ENCODE assay signal across 8 cellular contexts in genomic region chr19:13172335-13173128, GRCh38. TPM values are rescaled to one million over a fixed set of nuclear protein-coding genes. Genes with fewer than 3 reads are reported as not detected.
DNase-seq lines count a peak whose midpoint lies in the region; ATAC-seq, FAIRE-seq and TF ChIP-seq lines count a peak whose summit lies in the region.

No MANE protein-coding gene starts in this region.

- TF ChIP-seq CTCF in OCI-LY7 (conservative IDR thresholded peaks at IDR 0.05; ENCODE audit: low read length), result no peak
- no peak for TF ChIP-seq CTCF in fibroblast of lung (conservative IDR thresholded peaks at IDR 0.05 in 1 of 2, IDR thresholded peaks at IDR 0.05 in 1 of 2; ENCODE audit: low read depth in 1 of 2, low read length in 2 of 2)
- no peak for TF ChIP-seq CTCF in omental fat pad (IDR thresholded peaks at IDR 0.05)

- H3K27me3 ChIP-seq in fibroblast of lung (ENCODE audit: control insufficient read depth, insufficient read depth, low read length) (no peaks in the 10 kb centered on the region), H7 (ENCODE audit: control insufficient read depth, insufficient read depth, low read length) (no peaks in the 10 kb centered on the region)

- H3K9me3 ChIP-seq in OCI-LY7 (ENCODE audit: low read length) (no peaks in the 10 kb centered on the region), fibroblast of lung (ENCODE audit: control insufficient read depth, insufficient read depth, low read depth, low read length) (no peaks in the 10 kb centered on the region)

- H3K79me2 ChIP-seq in OCI-LY7 (ENCODE audit: insufficient read depth, low read depth, low read length) (peaks cover 6% of the 10 kb centered on the region; the same call in 1 of the 2 replicates), fibroblast of lung (ENCODE audit: control insufficient read depth, insufficient read depth, low read length) (no peaks in the 10 kb centered on the region)

- DNase-seq in GM19239 (ENCODE audit: insufficient read length, low spot score), result no peak
- no peak for DNase-seq in OCI-LY7 (ENCODE audit: low spot score)
- DNase-seq in activated T-cell treated with anti-CD3 and anti-CD28 coated beads, Interleukin-2, amount 50 U/mL, for 4 hours, result peak; percentile 82
- peak; percentile 85 to 87 for DNase-seq in fibroblast of lung (ENCODE audit: low read depth in 2 of 2)
- peak; percentile 90 for DNase-seq in omental fat pad (ENCODE audit: low spot score)
- DNase-seq in H7, result no peak

- peak overlapping the region; percentile 39 for H3K4me2 ChIP-seq in OCI-LY7 (ENCODE audit: low read length)
- H3K4me2 ChIP-seq in fibroblast of lung (ENCODE audit: extremely low read depth, insufficient read depth, low read length), result peak overlapping the region; percentile 58

- peaks cover 66% of the 10 kb centered on the region for H3K4me1 Mint-ChIP-seq in activated T-cell treated with anti-CD3 and anti-CD28 coated beads, Interleukin-2, amount 50 U/mL, for 4 hours (ENCODE audit: low read depth)

- H3K4me3 ChIP-seq in OCI-LY7 (ENCODE audit: low read depth, low read length, poor library complexity, severe bottlenecking) (peak overlapping the region; percentile 15), fibroblast of lung (replicated peaks in 1 of 4; ENCODE audit: control extremely low read depth in 1 of 4, insufficient read depth in 1 of 4, low read depth in 3 of 4, low read length in 4 of 4) (no peak overlapping the region), urinary bladder (ENCODE audit: low read depth, low read length) (no peak overlapping the region), H7 (ENCODE audit: insufficient read depth, low read depth, low read length) (no peak overlapping the region)

- peak overlapping the region; percentile 3; the same call in 1 of the 2 replicates for H2AFZ ChIP-seq in OCI-LY7 (ENCODE audit: low read length)
- peak overlapping the region; percentile 57 for H2AFZ ChIP-seq in fibroblast of lung (ENCODE audit: low read length)

- H3K27ac ChIP-seq in OCI-LY7 (ENCODE audit: low read depth, low read length, poor library complexity, severe bottlenecking) (peak overlapping the region; percentile 2), fibroblast of lung (ENCODE audit: insufficient read depth, low read length) (peak overlapping the region; percentile 75), urinary bladder (ENCODE audit: low read depth) (peak overlapping the region; percentile 70)

- CTCF ChIA-PET in OCI-LY7 (lab: Charles Lee; ENCODE audit: unreplicated experiment), result no interaction called here

- peak; percentile 49 for FAIRE-seq in GM19239 (lab: Jason Lieb, UNC)

- no peaks in the 10 kb centered on the region for H3K27me3 Mint-ChIP-seq in activated T-cell treated with anti-CD3 and anti-CD28 coated beads, Interleukin-2, amount 50 U/mL, for 4 hours (ENCODE audit: low read depth)

- intact Hi-C loops in OCI-LY7 (cut with micrococcal nuclease; ENCODE audit: unreplicated experiment), result no loop called here

- POLR2A ChIA-PET in OCI-LY7 (lab: Charles Lee), result no interaction called here

- no peaks in the 10 kb centered on the region for H3K9me3 Mint-ChIP-seq in activated T-cell treated with anti-CD3 and anti-CD28 coated beads, Interleukin-2, amount 50 U/mL, for 4 hours

- H4K20me1 ChIP-seq in OCI-LY7 (ENCODE audit: insufficient read depth, low read length) (no peaks in the 10 kb centered on the region), fibroblast of lung (ENCODE audit: control insufficient read depth, extremely low read depth, insufficient read depth, low read length) (no peaks in the 10 kb centered on the region)

- peaks cover 2% of the 10 kb centered on the region for H3K36me3 Mint-ChIP-seq in activated T-cell treated with anti-CD3 and anti-CD28 coated beads, Interleukin-2, amount 50 U/mL, for 4 hours (ENCODE audit: insufficient read depth)

- H3K36me3 ChIP-seq in OCI-LY7 (ENCODE audit: insufficient read depth, low read length) (no peaks in the 10 kb centered on the region), fibroblast of lung (ENCODE audit: control insufficient read depth, insufficient read depth, low read length) (no peaks in the 10 kb centered on the region), urinary bladder (ENCODE audit: insufficient read depth) (no peaks in the 10 kb centered on the region), H7 (replicated peaks; ENCODE audit: control insufficient read depth, insufficient read depth, low read length) (peaks cover 1% of the 10 kb centered on the region)

- H3K9me2 ChIP-seq in OCI-LY7 (ENCODE audit: insufficient read depth, low read length), result no peaks in the 10 kb centered on the region

- WGBS in urinary bladder, result 31% methylated on average over 19 of the region's 19 CpGs

- H3K4me3 Mint-ChIP-seq in activated T-cell treated with anti-CD3 and anti-CD28 coated beads, Interleukin-2, amount 50 U/mL, for 4 hours, result peak overlapping the region; percentile 82

- BruUV-seq in OCI-LY7 (replicated peaks; lab: Mats Ljungman, UMichigan), result no TSS peak

- ATAC-seq in activated T-cell treated with anti-CD3 and anti-CD28 coated beads, Interleukin-2, amount 50 U/mL, for 4 hours, result peak; percentile 36 to 39
- no peak for ATAC-seq in omental fat pad (ENCODE audit: low FRiP score)
- no peak for ATAC-seq in HG02678 (IDR thresholded peaks at IDR 0.05; ENCODE audit: unreplicated experiment)

- H3K4me1 ChIP-seq in OCI-LY7 (ENCODE audit: insufficient read depth, low read length, poor library complexity, severe bottlenecking), result peaks cover 52% of the 10 kb centered on the region
- peaks cover 26% of the 10 kb centered on the region for H3K4me1 ChIP-seq in fibroblast of lung (ENCODE audit: control insufficient read depth, extremely low read depth, insufficient read depth, low read length)
- H3K4me1 ChIP-seq in urinary bladder (ENCODE audit: insufficient read depth), result peaks cover 4% of the 10 kb centered on the region

- no peak overlapping the region for H3K9ac ChIP-seq in fibroblast of lung (ENCODE audit: insufficient read depth, low read length)

RNA-seq across cellular contexts. Expression of gene IER2, which starts 22.3 kb away (rescaled TPM):
- 61.6 and 64.3 TPM in 2 replicates for total RNA-seq in OCI-LY7 (2014; rRNA removed; shearing (Covaris generic))
- 79.5 and 89.0 TPM in 2 replicates for total RNA-seq in OCI-LY7 (2022)
- 100 to 1,000 TPM in 2 of 3 donors, 10 to 100 TPM in 1; 99.4 to 113 (median 110) TPM for total RNA-seq in activated T-cell treated with anti-CD3 and anti-CD28 coated beads, Interleukin-2, amount 50 U/mL, for 4 hours
- 21.1 and 26.4 TPM in 2 replicates for total RNA-seq in fibroblast of lung
- polyA plus RNA-seq in fibroblast of lung, result 16.5 and 99.6 TPM in 2 replicates
- 30.8 and 154 TPM in 2 replicates for polyA plus RNA-seq in fibroblast of lung (2012)
- 9.2 and 22.2 TPM in 2 replicates for polyA minus RNA-seq in fibroblast of lung (ENCODE audit: low replicate concordance)
- total RNA-seq in omental fat pad, result 100 to 1,000 TPM; 110 to 253 (median 210) TPM
- total RNA-seq in urinary bladder, result 17.0 TPM
- polyA plus RNA-seq in urinary bladder, result 268 TPM
- 34.5 and 56.4 TPM in 2 replicates for total RNA-seq in H7 (2014; rRNA removed; shearing (Covaris generic))

RNA-seq across cellular contexts. Expression of gene STX10, which starts 22.4 kb away (rescaled TPM):
- total RNA-seq in OCI-LY7 (2014; rRNA removed; shearing (Covaris generic)), result 67.8 and 91.7 TPM in 2 replicates
- 41.6 and 45.4 TPM in 2 replicates for total RNA-seq in OCI-LY7 (2022)
- 10 to 100 TPM; 64.5 to 66.0 (median 65.4) TPM for total RNA-seq in activated T-cell treated with anti-CD3 and anti-CD28 coated beads, Interleukin-2, amount 50 U/mL, for 4 hours
- 69.2 and 78.1 TPM in 2 replicates for total RNA-seq in fibroblast of lung
- 48.9 and 54.3 TPM in 2 replicates for polyA plus RNA-seq in fibroblast of lung
- 61.8 and 73.6 TPM in 2 replicates for polyA plus RNA-seq in fibroblast of lung (2012)
- 68.6 and 178 TPM in 2 replicates for polyA minus RNA-seq in fibroblast of lung (ENCODE audit: low replicate concordance)
- 10 to 100 TPM; 41.0 to 97.6 (median 53.9) TPM for total RNA-seq in omental fat pad
- total RNA-seq in urinary bladder, result 26.4 TPM
- 76.1 TPM for polyA plus RNA-seq in urinary bladder
- total RNA-seq in H7 (2014; rRNA removed; shearing (Covaris generic)), result 60.1 and 60.7 TPM in 2 replicates

RNA-seq across cellular contexts. Expression of gene NACC1, which starts 54.5 kb away (rescaled TPM):
- total RNA-seq in OCI-LY7 (2014; rRNA removed; shearing (Covaris generic)), result 46.5 and 56.3 TPM in 2 replicates
- total RNA-seq in OCI-LY7 (2022) (40.4 and 52.9 TPM in 2 replicates), fibroblast of lung (24.7 and 31.9 TPM in 2 replicates), omental fat pad (10 to 100 TPM; 12.0 to 44.7 (median 23.0) TPM), urinary bladder (10.2 TPM)
- 100 to 1,000 TPM; 127 to 137 (median 134) TPM for total RNA-seq in activated T-cell treated with anti-CD3 and anti-CD28 coated beads, Interleukin-2, amount 50 U/mL, for 4 hours
- polyA plus RNA-seq in fibroblast of lung (33.5 and 64.7 TPM in 2 replicates), urinary bladder (25.7 TPM)
- polyA plus RNA-seq in fibroblast of lung (2012), result 38.6 and 61.6 TPM in 2 replicates
- polyA minus RNA-seq in fibroblast of lung (ENCODE audit: low replicate concordance), result 78.1 and 116 TPM in 2 replicates
- total RNA-seq in H7 (2014; rRNA removed; shearing (Covaris generic)), result 254 and 292 TPM in 2 replicates

RNA-seq across cellular contexts. Expression of gene TRMT1, which starts 56.0 kb away (rescaled TPM):
- total RNA-seq in OCI-LY7 (2014; rRNA removed; shearing (Covaris generic)), result 39.2 and 56.8 TPM in 2 replicates
- total RNA-seq in OCI-LY7 (2022) (38.2 and 50.4 TPM in 2 replicates), fibroblast of lung (20.3 and 21.8 TPM in 2 replicates), omental fat pad (10 to 100 TPM; 27.0 to 70.5 (median 39.2) TPM), urinary bladder (16.5 TPM)
- 100 to 1,000 TPM; 240 to 248 (median 246) TPM for total RNA-seq in activated T-cell treated with anti-CD3 and anti-CD28 coated beads, Interleukin-2, amount 50 U/mL, for 4 hours
- polyA plus RNA-seq in fibroblast of lung (12.2 and 17.9 TPM in 2 replicates), urinary bladder (31.2 TPM)
- 12.4 and 24.1 TPM in 2 replicates for polyA plus RNA-seq in fibroblast of lung (2012)
- polyA minus RNA-seq in fibroblast of lung (ENCODE audit: low replicate concordance), result 24.9 and 36.2 TPM in 2 replicates
- 81.5 and 89.1 TPM in 2 replicates for total RNA-seq in H7 (2014; rRNA removed; shearing (Covaris generic))

Comparison
In these comparisons a context has a peak if more than half of its experiments do, and no peak if none do; other contexts are left out.
1. DNase-seq: peak in activated T-cell treated with anti-CD3 and anti-CD28 coated beads, Interleukin-2, amount 50 U/mL, for 4 hours (single experiment), fibroblast of lung (2 of 2) and omental fat pad (single experiment); none in GM19239 (single experiment), OCI-LY7 (single experiment) and H7 (single experiment).
2. H3K27ac ChIP-seq: peak in every context shown above with its lines; median percentile 75 in fibroblast of lung; 70 in urinary bladder; 2 in OCI-LY7.
3. ATAC-seq: peak in activated T-cell treated with anti-CD3 and anti-CD28 coated beads, Interleukin-2, amount 50 U/mL, for 4 hours (2 of 2); none in omental fat pad (single experiment) and HG02678 (single experiment).